ENCODE assay signal across 22 cellular contexts in genomic region chr12:127779301-127780045, GRCh38.
"Had no signal": no experiment of that assay in that cellular context is flagged by ENCODE, and none has a peak within 500 bp of the region (broad histone marks: within the 10 kb centered on the region; RNA-seq: fewer than 3 reads in every experiment).

No MANE protein-coding gene starts in this region.

- H3K4me1 ChIP-seq: gastrocnemius medialis, sigmoid colon, transverse colon had no signal

- H3K27ac Mint-ChIP-seq: activated CD4-positive, alpha-beta memory T cell treated with anti-CD3 and anti-CD28 coated beads for 36 hours; activated naive CD8-positive, alpha-beta T cell treated with anti-CD3 and anti-CD28 coated beads, Interleukin-2, amount 50 U/mL, for 24 hours; brain; naive thymus-derived CD4-positive, alpha-beta T cell; stimulated activated naive B cell treated with anti-CD40 and anti-IgM and Interleukin-4, amounts not matched to agents 10 μg/mL and 1 μg/mL and 100 μg/mL, for 72 hours; T-helper 17 cell had no signal

- H3K36me3 Mint-ChIP-seq: activated CD4-positive, alpha-beta memory T cell treated with anti-CD3 and anti-CD28 coated beads for 36 hours; brain had no signal

- H3K4me3 Mint-ChIP-seq: activated CD4-positive, alpha-beta memory T cell treated with anti-CD3 and anti-CD28 coated beads for 36 hours; activated naive CD8-positive, alpha-beta T cell treated with anti-CD3 and anti-CD28 coated beads, Interleukin-2, amount 50 U/mL, for 24 hours; brain; naive thymus-derived CD4-positive, alpha-beta T cell; neural crest cell; stimulated activated naive B cell treated with anti-CD40 and anti-IgM and Interleukin-4, amounts not matched to agents 10 μg/mL and 1 μg/mL and 100 μg/mL, for 72 hours; T-helper 17 cell had no signal

- H3K4me1 Mint-ChIP-seq: activated naive CD8-positive, alpha-beta T cell treated with anti-CD3 and anti-CD28 coated beads, Interleukin-2, amount 50 U/mL, for 24 hours; naive thymus-derived CD4-positive, alpha-beta T cell; neural crest cell; stimulated activated naive B cell treated with anti-CD40 and anti-IgM and Interleukin-4, amounts not matched to agents 10 μg/mL and 1 μg/mL and 100 μg/mL, for 72 hours; T-helper 17 cell had no signal

- ATAC-seq: activated naive CD8-positive, alpha-beta T cell treated with anti-CD3 and anti-CD28 coated beads, Interleukin-2, amount 50 U/mL, for 24 hours; gastrocnemius medialis; left colon; naive thymus-derived CD4-positive, alpha-beta T cell; stimulated activated naive B cell treated with anti-CD40 and anti-IgM and Interleukin-4, amounts not matched to agents 10 μg/mL and 1 μg/mL and 100 μg/mL, for 72 hours; T-helper 17 cell had no signal

- H3K27me3 Mint-ChIP-seq: activated CD4-positive, alpha-beta memory T cell treated with anti-CD3 and anti-CD28 coated beads for 36 hours; activated naive CD8-positive, alpha-beta T cell treated with anti-CD3 and anti-CD28 coated beads, Interleukin-2, amount 50 U/mL, for 24 hours; stimulated activated naive B cell treated with anti-CD40 and anti-IgM and Interleukin-4, amounts not matched to agents 10 μg/mL and 1 μg/mL and 100 μg/mL, for 72 hours; T-helper 17 cell had no signal

- H3K27me3 ChIP-seq: gastrocnemius medialis, sigmoid colon, transverse colon had no signal

- H3K9me3 ChIP-seq: gastrocnemius medialis, sigmoid colon, transverse colon had no signal

- H3K27ac ChIP-seq: gastrocnemius medialis, sigmoid colon, transverse colon had no signal

- H3K4me2 ChIP-seq: smooth muscle cell had no signal

- H3K9me3 Mint-ChIP-seq: neural crest cell had no signal

- H3K4me3 ChIP-seq: gastrocnemius medialis, sigmoid colon, smooth muscle cell, transverse colon had no signal

- FAIRE-seq: islet of Langerhans, urothelium cell line had no signal

- DNase-seq: activated CD4-positive, alpha-beta memory T cell treated with anti-CD3 and anti-CD28 coated beads for 36 hours; activated CD4-positive, alpha-beta T cell treated with anti-CD3 and anti-CD28 coated beads for 4 hours; activated CD4-positive, CD25-positive, alpha-beta regulatory T cell; activated gamma-delta T cell; activated naive CD4-positive, alpha-beta T cell treated with anti-CD3 and anti-CD28 coated beads, Interleukin-2, amount 50 U/mL, for 16 hours; activated naive CD8-positive, alpha-beta T cell treated with anti-CD3 and anti-CD28 coated beads, Interleukin-2, amount 50 U/mL, for 24 hours; gastrocnemius medialis; hypothalamus; left colon; naive thymus-derived CD4-positive, alpha-beta T cell; posterior cingulate gyrus; sigmoid colon; stimulated activated CD4-positive, alpha-beta T cell treated with anti-CD3 and anti-CD28 coated beads, Interleukin-15, amount 100 ng/mL, for 24 hours; stimulated activated CD8-positive, alpha-beta memory T cell treated with anti-CD3 and anti-CD28 coated beads, Interleukin-4, amount 100 ng/mL, for 48 hours; stimulated activated naive B cell treated with anti-CD40 and anti-IgM and Interleukin-4, amounts not matched to agents 10 μg/mL and 1 μg/mL and 100 μg/mL, for 72 hours; T-helper 17 cell; transverse colon had no signal

- H3K36me3 ChIP-seq: gastrocnemius medialis, sigmoid colon, transverse colon had no signal
